32 cellular contexts compared by ENCODE assay signal in the genomic region with DNA sequence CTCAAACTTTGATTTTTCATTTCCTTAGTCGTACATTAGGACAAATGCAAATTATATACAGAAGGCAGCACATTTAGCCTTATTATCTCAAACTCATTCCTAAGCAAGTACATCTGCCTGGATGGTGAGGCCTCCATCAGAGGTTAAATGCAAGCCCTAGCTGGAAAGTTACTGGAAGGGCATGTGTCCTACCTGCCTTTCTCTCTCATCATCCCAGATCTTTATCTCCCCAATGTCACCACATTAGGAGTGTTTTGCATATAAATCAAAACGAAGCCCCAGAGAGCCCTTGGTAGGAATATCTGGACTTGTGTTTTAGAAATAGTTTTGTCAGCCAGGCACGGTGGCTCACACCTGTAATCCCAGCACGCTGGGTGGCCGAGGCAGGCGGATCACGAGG.
"Had no signal": no experiment of that assay in that cellular context is flagged by ENCODE, and none has a peak within 500 bp of the region (broad histone marks: within the 10 kb centered on the region; RNA-seq: fewer than 3 reads in every experiment).

No MANE protein-coding gene starts in this region.

- H3K27me3 ChIP-seq: adrenal gland, body of pancreas, breast epithelium, Peyer's patch, SJSA1 had no signal

- ATAC-seq: activated CD4-positive, alpha-beta T cell treated with anti-CD3 and anti-CD28 coated beads for 36 hours; activated CD4-positive, CD25-positive, alpha-beta regulatory T cell treated with anti-CD3 and anti-CD28 coated beads, Interleukin-2, amount 50 U/mL, for 24 hours; activated naive CD4-positive, alpha-beta T cell treated with anti-CD3 and anti-CD28 coated beads, Interleukin-2, amount 50 U/mL, for 72 hours; activated T-cell treated with anti-CD3 and anti-CD28 coated beads, Interleukin-2, amount 50 U/mL, for 4 hours; body of pancreas; SK-N-SH treated with all-trans-retinoic acid at 6 μM for 48 hours had no signal

- DNase-seq: activated CD4-positive, alpha-beta T cell treated with anti-CD3 and anti-CD28 coated beads for 36 hours; activated CD4-positive, alpha-beta T cell treated with anti-CD3 and anti-CD28 coated beads, Interleukin-2, amount 10 ng/mL, durations not matched to agents 7 days and 5 days; activated CD4-positive, alpha-beta T cell treated with anti-CD3 and anti-CD28 coated beads, Interleukin-2, amount 50 U/mL, for 48 hours; activated CD8-positive, alpha-beta memory T cell treated with anti-CD3 and anti-CD28 coated beads, Interleukin-2, amount 50 U/mL, for 4 hours; activated gamma-delta T cell treated with Interleukin-2 at 50 U/mL for 16 hours; activated naive CD4-positive, alpha-beta T cell treated with anti-CD3 and anti-CD28 coated beads for 36 hours; activated T-cell treated with anti-CD3 and anti-CD28 coated beads for 4 hours; activated T-cell treated with anti-CD3 and anti-CD28 coated beads, Interleukin-2, amount 50 U/mL, for 4 hours; adrenal gland; body of pancreas; central memory CD4-positive, alpha-beta T cell; Karpas-422; KBM-7; NCI-H1105; NCI-H1417 treated with DMSO at 0.1 percent for 48 hours; NCI-H187 treated with DMSO at 0.1 percent for 48 hours; NCI-H2081 treated with DMSO at 0.1 percent for 48 hours; NCI-H226; NCI-H446 treated with DMSO at 0.1 percent for 48 hours; NCI-H748 treated with DMSO at 0.1 percent for 48 hours; Peyer's patch; RPMI8226; SHP77 treated with DMSO at 0.1 percent for 48 hours; T-helper 1 cell; T-helper 2 cell; T-helper 9 cell had no signal

- H3K36me3 ChIP-seq: adrenal gland, breast epithelium, Peyer's patch had no signal

- H3K9me3 ChIP-seq: adrenal gland, body of pancreas, breast epithelium, Peyer's patch, SJSA1 had no signal

- H3K4me1 ChIP-seq: breast epithelium, Peyer's patch had no signal

- H3K4me3 Mint-ChIP-seq: activated CD4-positive, alpha-beta T cell treated with anti-CD3 and anti-CD28 coated beads for 36 hours; activated CD4-positive, alpha-beta T cell treated with anti-CD3 and anti-CD28 coated beads, Interleukin-2, amount 10 ng/mL, durations not matched to agents 7 days and 5 days; activated naive CD4-positive, alpha-beta T cell treated with anti-CD3 and anti-CD28 coated beads for 36 hours; activated T-cell treated with anti-CD3 and anti-CD28 coated beads, Interleukin-2, amount 50 U/mL, for 4 hours; activated T-helper 1 cell treated with anti-CD3 and anti-CD28 coated beads, Interleukin-12 subunit alpha, Interleukin-12 subunit beta, Interleukin-2, Interleukin-4 antibody, amounts not matched to agents 30 ng/mL and 10 ng/mL and 1 ng/mL, durations not matched to agents 14 hours and 24 hours and 36 hours had no signal

- H3K27me3 Mint-ChIP-seq: activated CD4-positive, alpha-beta T cell treated with anti-CD3 and anti-CD28 coated beads for 36 hours; activated CD4-positive, alpha-beta T cell treated with anti-CD3 and anti-CD28 coated beads, Interleukin-2, amount 10 ng/mL, durations not matched to agents 7 days and 5 days had no signal

- H3K27ac Mint-ChIP-seq: activated CD4-positive, alpha-beta T cell treated with anti-CD3 and anti-CD28 coated beads for 36 hours; activated CD4-positive, alpha-beta T cell treated with anti-CD3 and anti-CD28 coated beads, Interleukin-2, amount 10 ng/mL, durations not matched to agents 7 days and 5 days; activated naive CD4-positive, alpha-beta T cell treated with anti-CD3 and anti-CD28 coated beads for 36 hours; activated naive CD4-positive, alpha-beta T cell treated with anti-CD3 and anti-CD28 coated beads, Interleukin-2, amount 50 U/mL, for 72 hours; activated T-helper 1 cell treated with anti-CD3 and anti-CD28 coated beads, Interleukin-12 subunit alpha, Interleukin-12 subunit beta, Interleukin-2, Interleukin-4 antibody, amounts not matched to agents 30 ng/mL and 10 ng/mL and 1 ng/mL, durations not matched to agents 14 hours and 24 hours and 36 hours had no signal

- H3K4me3 ChIP-seq: adrenal gland, body of pancreas, breast epithelium, Peyer's patch, SJSA1 had no signal

- H3K27ac ChIP-seq: adrenal gland, body of pancreas, Peyer's patch, SJSA1 had no signal

- H3K9me3 Mint-ChIP-seq: activated naive CD4-positive, alpha-beta T cell treated with anti-CD3 and anti-CD28 coated beads for 36 hours; activated naive CD4-positive, alpha-beta T cell treated with anti-CD3 and anti-CD28 coated beads, Interleukin-2, amount 50 U/mL, for 72 hours; activated T-cell treated with anti-CD3 and anti-CD28 coated beads, Interleukin-2, amount 50 U/mL, for 4 hours; activated T-helper 1 cell treated with anti-CD3 and anti-CD28 coated beads, Interleukin-12 subunit alpha, Interleukin-12 subunit beta, Interleukin-2, Interleukin-4 antibody, amounts not matched to agents 30 ng/mL and 10 ng/mL and 1 ng/mL, durations not matched to agents 14 hours and 24 hours and 36 hours had no signal
